ENCODE assay signal across 2 cellular contexts in genomic region chr19:35074426-35075201, GRCh38.
TF ChIP-seq lines count a peak whose summit lies in the region.

No MANE protein-coding gene starts in this region.

TF ChIP-seq in IMR-90, 13 proteins besides CTCF, POLR2A, EP300 and RAD21:
- TF ChIP-seq, protein P1, sequence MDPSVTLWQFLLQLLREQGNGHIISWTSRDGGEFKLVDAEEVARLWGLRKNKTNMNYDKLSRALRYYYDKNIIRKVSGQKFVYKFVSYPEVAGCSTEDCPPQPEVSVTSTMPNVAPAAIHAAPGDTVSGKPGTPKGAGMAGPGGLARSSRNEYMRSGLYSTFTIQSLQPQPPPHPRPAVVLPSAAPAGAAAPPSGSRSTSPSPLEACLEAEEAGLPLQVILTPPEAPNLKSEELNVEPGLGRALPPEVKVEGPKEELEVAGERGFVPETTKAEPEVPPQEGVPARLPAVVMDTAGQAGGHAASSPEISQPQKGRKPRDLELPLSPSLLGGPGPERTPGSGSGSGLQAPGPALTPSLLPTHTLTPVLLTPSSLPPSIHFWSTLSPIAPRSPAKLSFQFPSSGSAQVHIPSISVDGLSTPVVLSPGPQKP (IDR thresholded peaks at IDR 0.05; ENCODE audit: borderline replicate concordance, low read depth, low read length): no peak
- no peak for TF ChIP-seq SMC3 (IDR thresholded peaks at IDR 0.05; ENCODE audit: low read depth, low read length)
- TF ChIP-seq FOS (IDR thresholded peaks at IDR 0.05; ENCODE audit: low read depth, low read length): no peak
- TF ChIP-seq, protein P2, sequence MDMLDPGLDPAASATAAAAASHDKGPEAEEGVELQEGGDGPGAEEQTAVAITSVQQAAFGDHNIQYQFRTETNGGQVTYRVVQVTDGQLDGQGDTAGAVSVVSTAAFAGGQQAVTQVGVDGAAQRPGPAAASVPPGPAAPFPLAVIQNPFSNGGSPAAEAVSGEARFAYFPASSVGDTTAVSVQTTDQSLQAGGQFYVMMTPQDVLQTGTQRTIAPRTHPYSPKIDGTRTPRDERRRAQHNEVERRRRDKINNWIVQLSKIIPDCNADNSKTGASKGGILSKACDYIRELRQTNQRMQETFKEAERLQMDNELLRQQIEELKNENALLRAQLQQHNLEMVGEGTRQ (IDR thresholded peaks at IDR 0.05; ENCODE audit: low read depth, low read length): no peak
- no peak for TF ChIP-seq MAZ (IDR thresholded peaks at IDR 0.05; ENCODE audit: borderline replicate concordance, low read depth, low read length)
- no peak for TF ChIP-seq RFX5 (IDR thresholded peaks at IDR 0.05; ENCODE audit: low read depth, low read length)
- TF ChIP-seq CHD1 (IDR thresholded peaks at IDR 0.05; ENCODE audit: low read depth, low read length): no peak
- TF ChIP-seq RCOR1 (IDR thresholded peaks at IDR 0.05; ENCODE audit: insufficient replicate concordance, low read length): no peak
- no peak for TF ChIP-seq CEBPB (IDR thresholded peaks at IDR 0.05; ENCODE audit: low read depth, low read length)
- TF ChIP-seq BHLHE40 (IDR thresholded peaks at IDR 0.05; ENCODE audit: low read depth, low read length): no peak
- TF ChIP-seq MXI1 (IDR thresholded peaks at IDR 0.05; ENCODE audit: borderline replicate concordance, low read depth, low read length): no peak
TF ChIP-seq in IMR-90: peak in this region for 0.

TF ChIP-seq in K562, 482 proteins besides CTCF, POLR2A, EP300 and RAD21:
- TF ChIP-seq, protein P3, sequence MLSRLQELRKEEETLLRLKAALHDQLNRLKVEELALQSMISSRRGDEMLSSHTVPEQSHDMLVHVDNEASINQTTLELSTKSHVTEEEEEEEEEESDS (CRISPR knock-in tag; IDR thresholded peaks at IDR 0.05): no peak
- TF ChIP-seq RB1 (IDR thresholded peaks at IDR 0.05; ENCODE audit: low read depth) (no peak), RNF2 (IDR thresholded peaks at IDR 0.05) (no peak), WHSC1 (IDR thresholded peaks at IDR 0.05; ENCODE audit: low read length) (no peak), ZNF764 (CRISPR knock-in tag; IDR thresholded peaks at IDR 0.05; ENCODE audit: low read depth) (no peak)
